In genomic region chr11:3058753-3059664, GRCh38 we compare ENCODE assay signal across 9 cellular contexts. TPM values are rescaled to one million over a fixed set of nuclear protein-coding genes. Genes with fewer than 3 reads are reported as not detected.
A peak's percentile ranks its signal among the peaks of the same experiment; 100 is the strongest.
DNase-seq lines count a peak whose midpoint lies in the region; ATAC-seq and TF ChIP-seq lines count a peak whose summit lies in the region.
"Had no signal": no experiment of that assay in that cellular context is flagged by ENCODE, and none has a peak within 500 bp of the region (broad histone marks: within the 10 kb centered on the region; RNA-seq: fewer than 3 reads in every experiment).

No MANE protein-coding gene starts in this region.

- no peak for DNase-seq in CD4-positive, alpha-beta memory T cell
- peak; percentile 72 for DNase-seq in HS-5 (ENCODE audit: low read depth)
- peak; percentile 72 for DNase-seq in astrocyte of the hippocampus (ENCODE audit: low read depth, low spot score)
- no peak for DNase-seq in mesothelial cell of epicardium (ENCODE audit: low spot score in 2 of 2, unreplicated experiment in 2 of 2)
- no peak for DNase-seq in anterior cingulate cortex (lab: John Stamatoyannopoulos, UW)
- DNase-seq in stimulated activated CD4-positive, alpha-beta T cell treated with anti-CD3 and anti-CD28 coated beads, Interleukin-4, amount 100 ng/mL, for 1 hour: no peak
- no peak for DNase-seq in NCI-H2171 (lab: John Stamatoyannopoulos, UW)
- DNase-seq: activated CD4-positive, alpha-beta T cell treated with anti-CD3 and anti-CD28 coated beads, Interleukin-2, amount 50 U/mL, for 1 hour had no signal

- no peaks in the 10 kb centered on the region for H3K27me3 ChIP-seq in CD4-positive, alpha-beta memory T cell (ENCODE audit: insufficient read depth, low read length)

- H3K27me3 Mint-ChIP-seq in CD4-positive, alpha-beta memory T cell: peaks cover 0 to 3% of the 10 kb centered on the region in 2 donors
- no peaks in the 10 kb centered on the region for H3K27me3 Mint-ChIP-seq in mesothelial cell of epicardium (ENCODE audit: low read depth)

- peaks cover 15 to 35% (median 27%) of the 10 kb centered on the region in 4 donors for H3K4me1 Mint-ChIP-seq in CD4-positive, alpha-beta memory T cell
- peaks cover 14% of the 10 kb centered on the region for H3K4me1 Mint-ChIP-seq in mesothelial cell of epicardium

- POLR2A ChIA-PET in CD4-positive, alpha-beta memory T cell (lab: Charles Lee; ENCODE audit: partially characterized antibody): no interaction called here

- H3K36me3 ChIP-seq in CD4-positive, alpha-beta memory T cell (ENCODE audit: insufficient read depth, low read length): peaks cover 2% of the 10 kb centered on the region

- CTCF ChIA-PET in CD4-positive, alpha-beta memory T cell (lab: Charles Lee; ENCODE audit: partially characterized antibody): no interaction called here

- H3K27ac Mint-ChIP-seq in CD4-positive, alpha-beta memory T cell: peak overlapping the region in 2 of 7 donors; percentile 59 to 64
- H3K27ac Mint-ChIP-seq in mesothelial cell of epicardium: no peak overlapping the region

- no peak overlapping the region for H3K4me3 ChIP-seq in CD4-positive, alpha-beta memory T cell (ENCODE audit: low read length in 2 of 2)

- peak overlapping the region in 6 of 8 donors; percentile 29 to 62 (median 50) for H3K4me3 Mint-ChIP-seq in CD4-positive, alpha-beta memory T cell
- peak overlapping the region; percentile 55 for H3K4me3 Mint-ChIP-seq in mesothelial cell of epicardium

- no peak for ATAC-seq in HG02610 (IDR thresholded peaks at IDR 0.05; ENCODE audit: unreplicated experiment)

- peaks cover 21% of the 10 kb centered on the region for H3K4me1 ChIP-seq in CD4-positive, alpha-beta memory T cell (ENCODE audit: insufficient read depth, low read length)

- no peak for TF ChIP-seq CTCF in mesothelial cell of epicardium (IDR thresholded peaks at IDR 0.05; ENCODE audit: unreplicated experiment)

- H3K36me3 Mint-ChIP-seq in CD4-positive, alpha-beta memory T cell: peaks cover 0 to 10% of the 10 kb centered on the region in 2 donors
- H3K36me3 Mint-ChIP-seq in mesothelial cell of epicardium: no peaks in the 10 kb centered on the region

- H3K9me3 Mint-ChIP-seq in CD4-positive, alpha-beta memory T cell: no peaks in the 10 kb centered on the region
- peaks cover 1% of the 10 kb centered on the region for H3K9me3 Mint-ChIP-seq in mesothelial cell of epicardium

- no peak overlapping the region for H3K27ac ChIP-seq in CD4-positive, alpha-beta memory T cell (ENCODE audit: low read depth, low read length)

- intact Hi-C loops in CD4-positive, alpha-beta memory T cell (cut with micrococcal nuclease): no loop called here

- no peaks in the 10 kb centered on the region for H3K9me3 ChIP-seq in CD4-positive, alpha-beta memory T cell (ENCODE audit: control insufficient read depth in 1 of 2, low read length in 2 of 2)

RNA-seq across cellular contexts. Expression of gene CARS1, which starts 1.8 kb away (rescaled TPM):
- total RNA-seq in CD4-positive, alpha-beta memory T cell: 10 to 100 TPM; 71.0 to 80.3 TPM
- polyA plus RNA-seq in CD4-positive, alpha-beta memory T cell: 10 to 100 TPM; 37.1 to 43.1 TPM
- 32.7 to 33.4 TPM (median 32.9 TPM) in 3 replicates for total RNA-seq in mesothelial cell of epicardium

Comparison
In these comparisons a context has a peak if more than half of its experiments do, and no peak if none do; other contexts are left out.
1. DNase-seq: peak in HS-5 (single experiment) and astrocyte of the hippocampus (single experiment); none in CD4-positive, alpha-beta memory T cell (0 of 5), mesothelial cell of epicardium (0 of 2), anterior cingulate cortex (0 of 58), stimulated activated CD4-positive, alpha-beta T cell treated with anti-CD3 and anti-CD28 coated beads, Interleukin-4, amount 100 ng/mL, for 1 hour (single experiment) and NCI-H2171 (single experiment).